Comparison of ENCODE assay signal across 2 cellular contexts in genomic region chr13:110380359-110381028, GRCh38.
TF ChIP-seq lines count a peak whose summit lies in the region.

No MANE protein-coding gene starts in this region.

TF ChIP-seq in GM23338, 12 proteins besides CTCF, POLR2A, EP300 and RAD21 (continued from another document):
- TF ChIP-seq REST (IDR thresholded peaks at IDR 0.05; ENCODE audit: unreplicated experiment) (no peak), ZNF114 (CRISPR knock-in tag; IDR thresholded peaks at IDR 0.05) (no peak), EZH2phosphoT487 (IDR thresholded peaks at IDR 0.05; ENCODE audit: unreplicated experiment) (no peak), JUNB (IDR thresholded peaks at IDR 0.05; ENCODE audit: unreplicated experiment) (no peak), POLR2AphosphoS5 (IDR thresholded peaks at IDR 0.05; ENCODE audit: low read depth) (no peak), CREB1 (CRISPR knock-in tag; IDR thresholded peaks at IDR 0.05; ENCODE audit: low read depth) (no peak), EZH2 (IDR thresholded peaks at IDR 0.05; ENCODE audit: low read depth, unreplicated experiment) (no peak), NANOG (IDR thresholded peaks at IDR 0.05; ENCODE audit: borderline replicate concordance) (no peak), ZNF462 (CRISPR knock-in tag; IDR thresholded peaks at IDR 0.05) (no peak)

TF ChIP-seq in K562, 482 proteins besides CTCF, POLR2A, EP300 and RAD21 (continued from another document):
- TF ChIP-seq THAP7 (CRISPR knock-in tag; IDR thresholded peaks at IDR 0.05), result no peak
- TF ChIP-seq MXD1 (CRISPR knock-in tag; IDR thresholded peaks at IDR 0.05; ENCODE audit: borderline replicate concordance, poor library complexity, severe bottlenecking), result no peak
- TF ChIP-seq DEAF1 (CRISPR knock-in tag; IDR thresholded peaks at IDR 0.05), result no peak
- no peak for TF ChIP-seq STAT6 (CRISPR knock-in tag; IDR thresholded peaks at IDR 0.05)
- no peak for TF ChIP-seq ZNF740 (CRISPR knock-in tag; IDR thresholded peaks at IDR 0.05)
- no peak for TF ChIP-seq ZNF740 (tag; IDR thresholded peaks at IDR 0.05)
- TF ChIP-seq HBP1 (CRISPR knock-in tag; IDR thresholded peaks at IDR 0.05), result no peak
- TF ChIP-seq NR2C2 (CRISPR knock-in tag; IDR thresholded peaks at IDR 0.05), result no peak
- no peak for TF ChIP-seq NR2C2 (tag; IDR thresholded peaks at IDR 0.05)
- no peak for TF ChIP-seq TEAD1 (CRISPR knock-in tag; IDR thresholded peaks at IDR 0.05)
- no peak for TF ChIP-seq TEAD4 (IDR thresholded peaks at IDR 0.05; ENCODE audit: low read length)
- TF ChIP-seq TEAD4 (CRISPR knock-in tag; IDR thresholded peaks at IDR 0.05; ENCODE audit: borderline replicate concordance), result no peak
- no peak for TF ChIP-seq ERF (CRISPR knock-in tag; IDR thresholded peaks at IDR 0.05)
- TF ChIP-seq ZNF253 (CRISPR knock-in tag; conservative IDR thresholded peaks at IDR 0.05), result no peak
- no peak for TF ChIP-seq NBN (IDR thresholded peaks at IDR 0.05; ENCODE audit: low read depth)
- TF ChIP-seq ZNF316 (IDR thresholded peaks at IDR 0.05), result peak; percentile 69
- no peak for TF ChIP-seq NKRF (IDR thresholded peaks at IDR 0.05; ENCODE audit: borderline replicate concordance)
- no peak for TF ChIP-seq SAFB (IDR thresholded peaks at IDR 0.05; ENCODE audit: borderline replicate concordance, low read depth, low read length)
- peak; percentile 81 for TF ChIP-seq MAFF (IDR thresholded peaks at IDR 0.05; ENCODE audit: low read length)
- TF ChIP-seq ZNF444 (CRISPR knock-in tag; IDR thresholded peaks at IDR 0.05), result no peak
- TF ChIP-seq TSHZ1 (CRISPR knock-in tag; IDR thresholded peaks at IDR 0.05), result no peak
- TF ChIP-seq CBX1 (IDR thresholded peaks at IDR 0.05; ENCODE audit: low read depth), result no peak
- no peak for TF ChIP-seq ZFPM2 (CRISPR knock-in tag; IDR thresholded peaks at IDR 0.05)
TF ChIP-seq in K562: peak in this region for 5.
